Comparison of ENCODE assay signal across 12 cellular contexts in the genomic region with DNA sequence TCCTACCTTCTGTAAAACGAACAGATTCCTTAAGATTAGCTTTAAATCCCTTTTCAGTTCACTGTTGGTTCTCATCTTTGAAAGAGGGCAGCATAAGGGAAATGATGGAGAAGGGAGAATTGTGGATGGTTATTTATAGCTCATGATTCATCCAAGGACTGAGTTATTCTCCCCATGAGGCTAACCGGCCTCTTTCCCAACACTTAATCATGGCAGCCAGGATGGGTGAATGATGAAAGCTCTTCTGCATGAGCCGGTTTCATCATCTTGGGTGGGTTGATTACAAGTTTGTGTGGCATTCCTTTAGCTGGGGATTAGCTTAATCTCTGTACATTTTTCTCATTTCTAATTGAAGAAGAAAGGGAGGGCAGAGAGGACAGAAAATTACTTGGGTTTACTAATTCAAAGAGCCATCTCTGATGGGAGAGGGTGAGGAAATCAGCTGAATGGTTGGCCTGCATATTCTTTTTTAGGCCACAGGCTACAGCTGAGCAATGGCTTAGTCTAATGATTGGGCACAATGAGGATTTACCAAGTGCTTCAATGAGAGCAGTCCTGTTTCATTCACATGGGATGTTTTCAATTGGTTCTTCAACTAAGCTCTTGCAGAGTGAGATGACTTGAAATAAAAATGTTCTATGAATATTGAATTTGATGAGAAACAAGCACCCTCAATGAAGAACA.
DNase-seq lines count a peak whose midpoint lies in the region; ATAC-seq and TF ChIP-seq lines count a peak whose summit lies in the region.
"Had no signal": no experiment of that assay in that cellular context is flagged by ENCODE, and none has a peak within 500 bp of the region (broad histone marks: within the 10 kb centered on the region; RNA-seq: fewer than 3 reads in every experiment).

No MANE protein-coding gene starts in this region.

- no peaks in the 10 kb centered on the region for H3K4me1 ChIP-seq in left lung
- H3K4me1 ChIP-seq in effector memory CD4-positive, alpha-beta T cell (ENCODE audit: control insufficient read depth, insufficient read depth, low read length, poor library complexity, severe bottlenecking) = no peaks in the 10 kb centered on the region

- H3K27ac ChIP-seq in AG04450 (ENCODE audit: low read depth, low read length) (peak overlapping the region; percentile 63), left lung (no peak overlapping the region)
- H3K27ac ChIP-seq in effector memory CD4-positive, alpha-beta T cell (ENCODE audit: insufficient read depth, low read length, poor library complexity, severe bottlenecking) = no peak overlapping the region
- H3K27ac ChIP-seq: VCaP had no signal

- TF ChIP-seq POLR2A in NB4 (IDR thresholded peaks at IDR 0.05; ENCODE audit: extremely low read depth, insufficient read length) = no peak

- POLR2A ChIA-PET in AG04450 (lab: Yijun Ruan, JAX) = interaction anchor here (0.8 to 1.1 kb wide), 2 partner anchors 98 to 168 kb away, joined by 3 read pairs; no protein-coding TSS in a partner anchor

- ATAC-seq in left lung = peak; percentile 62
- ATAC-seq in GM18858 (IDR thresholded peaks at IDR 0.05; ENCODE audit: unreplicated experiment) = no peak
- ATAC-seq in GM21526 (IDR thresholded peaks at IDR 0.05; ENCODE audit: low FRiP score, unreplicated experiment) = no peak

- CTCF ChIA-PET in AG04450 (lab: Charles Lee) = interaction anchor here (1.0 to 3.3 kb wide), 6 partner anchors 10 to 222 kb away, joined by 3 to 25 read pairs (median 8); no protein-coding TSS in a partner anchor

- H3K9me3 ChIP-seq in AG04450 (ENCODE audit: control insufficient read depth, insufficient read depth, low read length) (no peaks in the 10 kb centered on the region), left lung (no peaks in the 10 kb centered on the region)
- no peaks in the 10 kb centered on the region for H3K9me3 ChIP-seq in effector memory CD4-positive, alpha-beta T cell (ENCODE audit: control insufficient read depth, low read length)

- DNase-seq in AG04450 (ENCODE audit: low read depth, low spot score) (peak; percentile 74), NB4 (ENCODE audit: low read depth) (peak; percentile 88), choroid plexus epithelial cell (ENCODE audit: low read depth) (peak; percentile 97), left lung (no peak), Ammon's horn (ENCODE audit: low spot score) (no peak)
- DNase-seq in effector memory CD4-positive, alpha-beta T cell = no peak
- DNase-seq: activated gamma-delta T cell treated with Interleukin-2 at 50 U/mL for 16 hours, NCI-H446 treated with DMSO at 0.1 percent for 48 hours, nephron progenitor cell had no signal

- no peaks in the 10 kb centered on the region for H3K27me3 ChIP-seq in AG04450 (ENCODE audit: control insufficient read depth, insufficient read depth, low read length)
- no peaks in the 10 kb centered on the region for H3K27me3 ChIP-seq in left lung
- no peaks in the 10 kb centered on the region for H3K27me3 ChIP-seq in effector memory CD4-positive, alpha-beta T cell (replicated peaks; ENCODE audit: control insufficient read depth, insufficient read depth, low read length, poor library complexity, severe bottlenecking)

- H3K36me3 ChIP-seq in left lung = no peaks in the 10 kb centered on the region
- no peaks in the 10 kb centered on the region for H3K36me3 ChIP-seq in effector memory CD4-positive, alpha-beta T cell (ENCODE audit: control insufficient read depth, insufficient read depth, low read length)

- H3K4me3 ChIP-seq in AG04450 (ENCODE audit: low read depth, low read length) (no peak overlapping the region), NB4 (ENCODE audit: low read depth, low read length) (no peak overlapping the region), choroid plexus epithelial cell (ENCODE audit: low read depth, low read length) (no peak overlapping the region), left lung (no peak overlapping the region)
- no peak overlapping the region for H3K4me3 ChIP-seq in effector memory CD4-positive, alpha-beta T cell (ENCODE audit: insufficient read depth, low read depth, low read length, poor library complexity, severe bottlenecking)

- TF ChIP-seq CTCF in AG04450 (IDR thresholded peaks at IDR 0.05; ENCODE audit: low read depth, low read length) (no peak), NB4 (IDR thresholded peaks at IDR 0.05; ENCODE audit: low read depth, low read length) (no peak), choroid plexus epithelial cell (conservative IDR thresholded peaks at IDR 0.05; ENCODE audit: low read depth, low read length) (no peak), left lung (IDR thresholded peaks at IDR 0.05) (no peak)

- intact Hi-C loops in left lung (cut with DNase I) = no loop called here

Comparison
In these comparisons a context has a peak if more than half of its experiments do, and no peak if none do; other contexts are left out.
1. DNase-seq: peak in AG04450 (single experiment), NB4 (single experiment) and choroid plexus epithelial cell (single experiment); none in left lung (0 of 2), Ammon's horn (single experiment) and effector memory CD4-positive, alpha-beta T cell (0 of 3).